9 cellular contexts compared by ENCODE assay signal in genomic region chr5:88659529-88660325, GRCh38.
DNase-seq lines count a peak whose midpoint lies in the region; ATAC-seq and TF ChIP-seq lines count a peak whose summit lies in the region.
"Had no signal": no experiment of that assay in that cellular context is flagged by ENCODE, and none has a peak within 500 bp of the region (broad histone marks: within the 10 kb centered on the region; RNA-seq: fewer than 3 reads in every experiment).

No MANE protein-coding gene starts in this region.

- H3K27ac ChIP-seq in right cardiac atrium (ENCODE audit: low read length) (no peak overlapping the region), dorsolateral prefrontal cortex (peak overlapping the region; percentile 85 to 100 (median 98))

- peaks cover 11% of the 10 kb centered on the region for H3K4me1 Mint-ChIP-seq in stimulated activated effector memory CD8-positive, alpha-beta T cell treated with anti-CD3 and anti-CD28 coated beads, Interleukin-12 subunit alpha, Interleukin-12 subunit beta, amount 100 ng/mL, for 72 hours

- TF ChIP-seq CTCF in dorsolateral prefrontal cortex (IDR thresholded peaks at IDR 0.05 in 54 of 56, conservative IDR thresholded peaks at IDR 0.05 in 2 of 56; ENCODE audit: low read depth in 1 of 56, partially characterized antibody in 56 of 56) (no peak), GM20000 (IDR thresholded peaks at IDR 0.05; ENCODE audit: extremely low read depth, missing control alignments) (no peak)

- H3K4me3 Mint-ChIP-seq in stimulated activated effector memory CD8-positive, alpha-beta T cell treated with anti-CD3 and anti-CD28 coated beads, Interleukin-12 subunit alpha, Interleukin-12 subunit beta, amount 100 ng/mL, for 72 hours, result peak overlapping the region; percentile 58

- H3K27me3 ChIP-seq in right cardiac atrium (ENCODE audit: control insufficient read depth, insufficient read depth), result peaks cover 15% of the 10 kb centered on the region
- peaks cover 0 to 21% (median 0%) of the 10 kb centered on the region in 45 donors for H3K27me3 ChIP-seq in dorsolateral prefrontal cortex

- H3K9me3 Mint-ChIP-seq in stimulated activated effector memory CD8-positive, alpha-beta T cell treated with anti-CD3 and anti-CD28 coated beads, Interleukin-12 subunit alpha, Interleukin-12 subunit beta, amount 100 ng/mL, for 72 hours, result no peaks in the 10 kb centered on the region

- no peaks in the 10 kb centered on the region for H3K9me3 ChIP-seq in right cardiac atrium (ENCODE audit: control insufficient read depth, low read length)
- H3K9me3 ChIP-seq: mucosa of descending colon had no signal

- ATAC-seq in right cardiac atrium (no peak), Right ventricle myocardium superior (ENCODE audit: poor library complexity) (no peak), HG03342 (IDR thresholded peaks at IDR 0.05; ENCODE audit: unreplicated experiment) (peak; percentile 58), HG03045 (IDR thresholded peaks at IDR 0.05; ENCODE audit: unreplicated experiment) (no peak)
- no peak for ATAC-seq in stimulated activated effector memory CD8-positive, alpha-beta T cell treated with anti-CD3 and anti-CD28 coated beads, Interleukin-12 subunit alpha, Interleukin-12 subunit beta, amount 100 ng/mL, for 72 hours

- H3K4me3 ChIP-seq in right cardiac atrium (ENCODE audit: low read length), result peak overlapping the region; percentile 10
- H3K4me3 ChIP-seq in dorsolateral prefrontal cortex, result peak overlapping the region; percentile 45 to 93 (median 64)
- H3K4me3 ChIP-seq: mucosa of descending colon had no signal

- intact Hi-C loops in right cardiac atrium (cut with DNase I) (no loop called here), Right ventricle myocardium superior (cut with DNase I) (no loop called here), dorsolateral prefrontal cortex (cut with DNase I) (loop anchor here (2.0 to 5.0 kb wide), 4 partner anchors 15 to 267 kb away; no protein-coding TSS in a partner anchor)

- H3K27ac Mint-ChIP-seq in stimulated activated effector memory CD8-positive, alpha-beta T cell treated with anti-CD3 and anti-CD28 coated beads, Interleukin-12 subunit alpha, Interleukin-12 subunit beta, amount 100 ng/mL, for 72 hours, result no peak overlapping the region

- DNase-seq in right cardiac atrium (peak in 2 of 3 donors; percentile 35 to 49), Right ventricle myocardium superior (no peak), dorsolateral prefrontal cortex (peak in 8 of 10 donors; percentile 49 to 89 (median 68)), GM20000 (ENCODE audit: low spot score) (no peak), midbrain (lab: John Stamatoyannopoulos, UW) (no peak)
- DNase-seq in stimulated activated effector memory CD8-positive, alpha-beta T cell treated with anti-CD3 and anti-CD28 coated beads, Interleukin-12 subunit alpha, Interleukin-12 subunit beta, amount 100 ng/mL, for 72 hours (ENCODE audit: low spot score in 2 of 2), result no peak

- no peaks in the 10 kb centered on the region for H3K4me1 ChIP-seq in right cardiac atrium (ENCODE audit: control insufficient read depth, insufficient read depth, low read length)

- H3K36me3 Mint-ChIP-seq in stimulated activated effector memory CD8-positive, alpha-beta T cell treated with anti-CD3 and anti-CD28 coated beads, Interleukin-12 subunit alpha, Interleukin-12 subunit beta, amount 100 ng/mL, for 72 hours, result no peaks in the 10 kb centered on the region

- 17% methylated on average over 32 of the region's 32 CpGs for WGBS in right cardiac atrium

Comparison
In these comparisons a context has a peak if more than half of its experiments do, and no peak if none do; other contexts are left out.
1. DNase-seq: peak in right cardiac atrium (2 of 3) and dorsolateral prefrontal cortex (8 of 10); none in Right ventricle myocardium superior (single experiment), stimulated activated effector memory CD8-positive, alpha-beta T cell treated with anti-CD3 and anti-CD28 coated beads, Interleukin-12 subunit alpha, Interleukin-12 subunit beta, amount 100 ng/mL, for 72 hours (0 of 2), GM20000 (single experiment) and midbrain (single experiment).
2. intact Hi-C loops: an anchor here in dorsolateral prefrontal cortex (2.0 to 5.0 kb wide); none called in right cardiac atrium and Right ventricle myocardium superior.